In the genomic region with DNA sequence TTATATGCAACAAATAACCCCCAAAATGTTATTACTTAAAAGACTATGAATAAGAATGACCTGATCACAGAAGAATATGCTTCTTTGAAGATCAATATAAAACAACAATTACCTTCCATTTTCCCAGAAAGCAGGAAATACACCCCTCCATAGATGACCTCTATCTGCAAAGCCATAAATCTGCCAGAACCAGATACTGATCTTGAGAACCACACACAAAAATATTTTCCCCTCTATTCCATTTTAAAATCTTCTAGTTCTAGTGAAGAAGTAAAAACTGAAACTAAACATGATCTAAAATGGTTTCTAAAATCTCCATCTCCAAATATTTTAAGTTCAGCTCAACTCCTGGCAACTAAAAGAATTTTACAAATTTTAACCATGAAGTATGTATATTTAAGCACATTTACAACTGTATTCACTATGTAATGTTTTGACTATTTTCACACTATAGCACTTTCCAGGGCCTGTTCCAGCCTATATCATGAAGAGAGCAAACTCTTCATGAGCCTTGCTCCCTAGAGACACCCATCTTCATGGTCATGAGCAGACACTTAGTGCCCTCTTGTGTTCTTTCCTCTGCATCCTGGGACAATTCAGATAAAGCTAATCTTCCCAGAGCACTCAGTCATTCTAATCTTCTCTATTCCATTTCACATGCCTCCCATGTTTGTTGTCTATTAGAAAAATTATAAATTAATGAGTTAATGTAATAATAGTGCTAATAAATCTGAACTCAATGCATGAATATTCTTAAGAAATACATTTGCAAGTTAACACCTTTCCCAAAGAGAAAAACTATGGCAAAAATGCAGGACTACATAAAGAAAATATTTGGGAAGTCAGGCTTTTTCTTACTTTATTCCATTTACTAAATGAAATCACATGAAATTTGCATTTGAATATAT, we compare ENCODE assay signal across 8 cellular contexts.
A peak's percentile ranks its signal among the peaks of the same experiment; 100 is the strongest.
DNase-seq lines count a peak whose midpoint lies in the region; ATAC-seq and TF ChIP-seq lines count a peak whose summit lies in the region.

No MANE protein-coding gene starts in this region.

- H3K4me2 ChIP-seq in GM23248 (ENCODE audit: unreplicated experiment) (no peak overlapping the region), OCI-LY1 (ENCODE audit: low read length) (no peak overlapping the region)

- H3K4me3 ChIP-seq in AG10803 (ENCODE audit: low read length) (no peak overlapping the region), GM23248 (no peak overlapping the region), OCI-LY1 (ENCODE audit: low read depth, low read length, poor library complexity, severe bottlenecking) (no peak overlapping the region)
- H3K4me3 ChIP-seq in CD8-positive, alpha-beta T cell (ENCODE audit: low read depth, low read length), result no peak overlapping the region

- TF ChIP-seq CTCF in AG10803 (conservative IDR thresholded peaks at IDR 0.05; ENCODE audit: low read length), result peak; percentile 47
- peak; percentile 23; the same call in 1 of the 2 replicates for TF ChIP-seq CTCF in OCI-LY1 (IDR thresholded peaks at IDR 0.05; ENCODE audit: low read length)
- TF ChIP-seq CTCF in osteocyte (IDR thresholded peaks at IDR 0.05), result peak; percentile 69
- no peak for TF ChIP-seq CTCF in CD8-positive, alpha-beta T cell (IDR thresholded peaks at IDR 0.05)

- H4K20me1 ChIP-seq in GM23248 (ENCODE audit: insufficient read depth) (0 out of 2 replicates have a peak, but pooled peaks cover 4% of the 10 kb centered on the region), OCI-LY1 (ENCODE audit: insufficient read depth, low read length) (no peaks in the 10 kb centered on the region)

- H3K9ac ChIP-seq in GM23248, result no peak overlapping the region
- H3K9ac ChIP-seq in OCI-LY1 (ENCODE audit: low read length), result no peak overlapping the region

- H3K4me1 Mint-ChIP-seq in effector memory CD8-positive, alpha-beta T cell (ENCODE audit: low read depth in 2 of 2), result peaks cover 18 to 26% of the 10 kb centered on the region in 2 donors
- peaks cover 14% of the 10 kb centered on the region for H3K4me1 Mint-ChIP-seq in osteocyte (ENCODE audit: unreplicated experiment)
- H3K4me1 Mint-ChIP-seq in CD8-positive, alpha-beta T cell (ENCODE audit: low read depth), result peaks cover 13% of the 10 kb centered on the region

- peaks cover 9% of the 10 kb centered on the region; the same call in 1 of the 2 replicates for H3F3A ChIP-seq in GM23248 (ENCODE audit: insufficient read depth)
- no peaks in the 10 kb centered on the region; the same call in 1 of the 2 replicates for H3F3A ChIP-seq in OCI-LY1 (ENCODE audit: insufficient read depth, low read length)

- POLR2A ChIA-PET in CD8-positive, alpha-beta T cell (lab: Charles Lee), result interaction anchor here (1.3 kb wide), 1 partner anchor 11 kb away, joined by 4 read pairs; no protein-coding TSS in a partner anchor

- in situ Hi-C loops in GM23248 (cut with MboI), result no loop called here

- H3K4me1 ChIP-seq in GM23248 (ENCODE audit: insufficient read depth), result no peaks in the 10 kb centered on the region
- no peaks in the 10 kb centered on the region for H3K4me1 ChIP-seq in OCI-LY1 (ENCODE audit: insufficient read depth, low read length, severe bottlenecking)
- no peaks in the 10 kb centered on the region for H3K4me1 ChIP-seq in CD8-positive, alpha-beta T cell (ENCODE audit: insufficient read depth, low read length)

- CTCF ChIA-PET in CD8-positive, alpha-beta T cell (lab: Charles Lee), result interaction anchor here (0.6 to 1.5 kb wide), 2 partner anchors 10 to 958 kb away, joined by 3 to 6 read pairs; no protein-coding TSS in a partner anchor

- H3K9me3 ChIP-seq in GM23248 (ENCODE audit: low read depth), result no peaks in the 10 kb centered on the region
- no peaks in the 10 kb centered on the region for H3K9me3 ChIP-seq in OCI-LY1 (ENCODE audit: low read length)
- H3K9me3 ChIP-seq in CD8-positive, alpha-beta T cell (ENCODE audit: low read length), result no peaks in the 10 kb centered on the region

- H3K9me2 ChIP-seq in GM23248 (ENCODE audit: insufficient read depth) (no peaks in the 10 kb centered on the region), OCI-LY1 (ENCODE audit: low read depth, low read length) (no peaks in the 10 kb centered on the region)

- peaks cover 17% of the 10 kb centered on the region for H3K36me3 ChIP-seq in GM23248 (ENCODE audit: low read depth)
- H3K36me3 ChIP-seq in OCI-LY1 (ENCODE audit: insufficient read depth, low read length), result peaks cover 50% of the 10 kb centered on the region; the same call in 1 of the 2 replicates
- peaks cover 3% of the 10 kb centered on the region for H3K36me3 ChIP-seq in CD8-positive, alpha-beta T cell (ENCODE audit: insufficient read depth, low read length)

- H3K4me3 Mint-ChIP-seq in effector memory CD8-positive, alpha-beta T cell, result peak overlapping the region in 1 of 2 donors; percentile 29
- no peak overlapping the region for H3K4me3 Mint-ChIP-seq in osteocyte (ENCODE audit: unreplicated experiment)
- H3K4me3 Mint-ChIP-seq in CD8-positive, alpha-beta T cell, result no peak overlapping the region

- peak; percentile 54 for ATAC-seq in effector memory CD8-positive, alpha-beta T cell (replicated peaks)
- no peak for ATAC-seq in HG02981 (IDR thresholded peaks at IDR 0.05; ENCODE audit: unreplicated experiment)
- ATAC-seq in CD8-positive, alpha-beta T cell, result no peak

- H3K36me3 Mint-ChIP-seq in effector memory CD8-positive, alpha-beta T cell (ENCODE audit: insufficient read depth), result peaks cover 49% of the 10 kb centered on the region
- peaks cover 28% of the 10 kb centered on the region for H3K36me3 Mint-ChIP-seq in osteocyte (ENCODE audit: unreplicated experiment)
- peaks cover 72% of the 10 kb centered on the region for H3K36me3 Mint-ChIP-seq in CD8-positive, alpha-beta T cell

- peak overlapping the region; percentile 41 to 87 for H3K27ac Mint-ChIP-seq in effector memory CD8-positive, alpha-beta T cell
- peak overlapping the region; percentile 80 for H3K27ac Mint-ChIP-seq in osteocyte (ENCODE audit: unreplicated experiment)
- H3K27ac Mint-ChIP-seq in CD8-positive, alpha-beta T cell, result no peak overlapping the region

- no peaks in the 10 kb centered on the region for H3K27me3 Mint-ChIP-seq in effector memory CD8-positive, alpha-beta T cell
- H3K27me3 Mint-ChIP-seq in osteocyte (ENCODE audit: unreplicated experiment), result no peaks in the 10 kb centered on the region
- no peaks in the 10 kb centered on the region for H3K27me3 Mint-ChIP-seq in CD8-positive, alpha-beta T cell (ENCODE audit: low read depth)

- H2AFZ ChIP-seq in GM23248, result no peak overlapping the region
- H2AFZ ChIP-seq in OCI-LY1 (ENCODE audit: low read length), result no peak overlapping the region

- H3K79me2 ChIP-seq in GM23248 (ENCODE audit: insufficient read depth), result no peaks in the 10 kb centered on the region
- no peaks in the 10 kb centered on the region for H3K79me2 ChIP-seq in OCI-LY1 (ENCODE audit: insufficient read depth, low read length)

- H3K27me3 ChIP-seq in GM23248 (replicated peaks; ENCODE audit: insufficient read depth) (no peaks in the 10 kb centered on the region), OCI-LY1 (ENCODE audit: insufficient read depth, low read length) (no peaks in the 10 kb centered on the region)
- no peaks in the 10 kb centered on the region for H3K27me3 ChIP-seq in CD8-positive, alpha-beta T cell (ENCODE audit: insufficient read depth, low read length)

- H3K27ac ChIP-seq in GM23248 (no peak overlapping the region), OCI-LY1 (ENCODE audit: low read depth, low read length, poor library complexity, severe bottlenecking) (no peak overlapping the region)
- no peak overlapping the region for H3K27ac ChIP-seq in CD8-positive, alpha-beta T cell (ENCODE audit: low read depth, low read length)

- DNase-seq in AG10803 (ENCODE audit: low read depth), result peak; percentile 41
- DNase-seq in GM23248, result peak; percentile 67
- DNase-seq in effector memory CD8-positive, alpha-beta T cell, result no peak
- DNase-seq in osteocyte (ENCODE audit: extremely low spot score, unreplicated experiment), result no peak
- no peak for DNase-seq in activated T-cell treated with anti-CD3 and anti-CD28 coated beads for 4 hours
- DNase-seq in CD8-positive, alpha-beta T cell, result no peak

- peaks cover 0 to 1% of the 10 kb centered on the region in 2 donors for H3K9me3 Mint-ChIP-seq in effector memory CD8-positive, alpha-beta T cell
- H3K9me3 Mint-ChIP-seq in osteocyte (ENCODE audit: unreplicated experiment), result peaks cover 4% of the 10 kb centered on the region
- no peaks in the 10 kb centered on the region for H3K9me3 Mint-ChIP-seq in CD8-positive, alpha-beta T cell

- intact Hi-C loops in CD8-positive, alpha-beta T cell (cut with DNase I, micrococcal nuclease), result no loop called here

Comparison
In these comparisons a context has a peak if more than half of its experiments do, and no peak if none do; other contexts are left out.
1. DNase-seq: peak in AG10803 (single experiment) and GM23248 (single experiment); none in effector memory CD8-positive, alpha-beta T cell (0 of 3), osteocyte (single experiment), activated T-cell treated with anti-CD3 and anti-CD28 coated beads for 4 hours (single experiment) and CD8-positive, alpha-beta T cell (0 of 7).